In genomic region chr20:35709269-35709668, GRCh38 we compare ENCODE assay signal across 17 cellular contexts. TPM values are rescaled to one million over a fixed set of nuclear protein-coding genes. Genes with fewer than 3 reads are reported as not detected.
DNase-seq lines count a peak whose midpoint lies in the region; ATAC-seq, FAIRE-seq and TF ChIP-seq lines count a peak whose summit lies in the region.
"Had no signal": no experiment of that assay in that cellular context is flagged by ENCODE, and none has a peak within 500 bp of the region (broad histone marks: within the 10 kb centered on the region; RNA-seq: fewer than 3 reads in every experiment).

No MANE protein-coding gene starts in this region.

- DNase-seq in HepG2 (ENCODE audit: low spot score) (no peak), right lobe of liver (no peak), D341Med (ENCODE audit: low spot score) (no peak), superior temporal gyrus (ENCODE audit: extremely low spot score) (no peak), iPS-NIHi7 (ENCODE audit: extremely low spot score) (no peak)
- DNase-seq in effector memory CD8-positive, alpha-beta T cell: no peak
- DNase-seq: activated gamma-delta T cell treated with Interleukin-2 at 50 U/mL for 16 hours; DMS53; NCI-H2081 treated with DMSO at 0.1 percent for 48 hours; NCI-H82; nucleus accumbens; stimulated activated naive CD8-positive, alpha-beta T cell treated with anti-CD3 and anti-CD28 coated beads, Interleukin-15, amount 100 ng/mL, for 72 hours had no signal

- H3K36me3 ChIP-seq in HepG2 (replicated peaks in 1 of 2; ENCODE audit: control insufficient read depth in 1 of 2, insufficient read depth in 2 of 2, low read length in 2 of 2) (peaks cover 51 to 89% of the 10 kb centered on the region in 2 experiments), right lobe of liver (peaks cover 25 to 99% (median 63%) of the 10 kb centered on the region in 4 donors)

- H3K27me3 Mint-ChIP-seq in effector memory CD8-positive, alpha-beta T cell: no peaks in the 10 kb centered on the region
- H3K27me3 Mint-ChIP-seq: stimulated activated naive CD8-positive, alpha-beta T cell treated with anti-CD3 and anti-CD28 coated beads, Interleukin-15, amount 100 ng/mL, for 72 hours had no signal

- intact Hi-C loops in HepG2 (cut with micrococcal nuclease; ENCODE audit: unreplicated experiment) (no loop called here), right lobe of liver (cut with DNase I) (loop anchor here in 1 of 2 donors (10.0 kb wide), 1 partner anchor 176 kb away; no protein-coding TSS in a partner anchor)

- no peak for TF ChIP-seq EP300 in HepG2 (IDR thresholded peaks at IDR 0.05; ENCODE audit: low read depth in 2 of 2, low read length in 2 of 2)
- no peak for TF ChIP-seq EP300 in HepG2 (CRISPR knock-in tag; IDR thresholded peaks at IDR 0.05; ENCODE audit: borderline replicate concordance)

- H3K9me3 ChIP-seq in HepG2 (ENCODE audit: low read length) (no peaks in the 10 kb centered on the region), right lobe of liver (no peaks in the 10 kb centered on the region)

- H3K9me3 Mint-ChIP-seq in effector memory CD8-positive, alpha-beta T cell: no peaks in the 10 kb centered on the region
- H3K9me3 Mint-ChIP-seq: stimulated activated naive CD8-positive, alpha-beta T cell treated with anti-CD3 and anti-CD28 coated beads, Interleukin-15, amount 100 ng/mL, for 72 hours had no signal

- H3K27ac ChIP-seq in HepG2 (ENCODE audit: extremely low read length, insufficient read depth, low read length) (no peak overlapping the region), right lobe of liver (no peak overlapping the region)
- H3K27ac ChIP-seq: skin epidermis had no signal

- H3K27ac Mint-ChIP-seq in effector memory CD8-positive, alpha-beta T cell: peak overlapping the region; percentile 67 to 81
- H3K27ac Mint-ChIP-seq: stimulated activated naive CD8-positive, alpha-beta T cell treated with anti-CD3 and anti-CD28 coated beads, Interleukin-15, amount 100 ng/mL, for 72 hours had no signal

- H2AFZ ChIP-seq in HepG2 (ENCODE audit: low read length): no peak overlapping the region

- no peak overlapping the region for H3K9ac ChIP-seq in HepG2 (ENCODE audit: insufficient read depth, low read depth, low read length)

- peaks cover 59% of the 10 kb centered on the region for H3K79me2 ChIP-seq in HepG2 (ENCODE audit: insufficient read depth, low read length)

- peak; percentile 37; the same call in 1 of the 2 replicates for TF ChIP-seq RAD21 in HepG2 (CRISPR knock-in tag; IDR thresholded peaks at IDR 0.05)

- in situ Hi-C loops in HepG2 (cut with HindIII; ENCODE audit: extremely low pct_ligation_motif_present, low pct_unique_long_range_greater_than_20kb): no loop called here

- H3K27me3 ChIP-seq in HepG2 (ENCODE audit: control insufficient read depth in 1 of 2, insufficient read depth in 2 of 2, low read length in 2 of 2) (no peaks in the 10 kb centered on the region), right lobe of liver (no peaks in the 10 kb centered on the region)

- peaks cover 98% of the 10 kb centered on the region for H3K36me3 Mint-ChIP-seq in effector memory CD8-positive, alpha-beta T cell (ENCODE audit: insufficient read depth)

- TF ChIP-seq CTCF in HepG2 (CRISPR knock-in tag; IDR thresholded peaks at IDR 0.05) (no peak), right lobe of liver (IDR thresholded peaks at IDR 0.05) (no peak)

- H3K4me2 ChIP-seq in HepG2 (ENCODE audit: low read depth, low read length): no peak overlapping the region

- no peak for ATAC-seq in HepG2
- no peak for ATAC-seq in right lobe of liver
- peak; percentile 27; the same call in 1 of the 3 replicates for ATAC-seq in SK-N-SH treated with all-trans-retinoic acid at 6 μM for 48 hours
- no peak for ATAC-seq in effector memory CD8-positive, alpha-beta T cell (replicated peaks)
- ATAC-seq in GM21515 (IDR thresholded peaks at IDR 0.05; ENCODE audit: unreplicated experiment): no peak
- ATAC-seq: stimulated activated naive CD8-positive, alpha-beta T cell treated with anti-CD3 and anti-CD28 coated beads, Interleukin-15, amount 100 ng/mL, for 72 hours had no signal

- peaks cover 24 to 47% of the 10 kb centered on the region in 2 donors for H3K4me1 Mint-ChIP-seq in effector memory CD8-positive, alpha-beta T cell (ENCODE audit: low read depth in 2 of 2)

- CTCF ChIA-PET in HepG2 (lab: Yijun Ruan, JAX; ENCODE audit: low intra/inter-chr PET ratio, low total read pairs): no interaction called here

- H3K4me3 Mint-ChIP-seq in effector memory CD8-positive, alpha-beta T cell: peak overlapping the region in 1 of 2 donors; percentile 18
- H3K4me3 Mint-ChIP-seq: stimulated activated naive CD8-positive, alpha-beta T cell treated with anti-CD3 and anti-CD28 coated beads, Interleukin-15, amount 100 ng/mL, for 72 hours had no signal

- H3K4me3 ChIP-seq in HepG2 (replicated peaks in 1 of 3; ENCODE audit: insufficient read depth in 1 of 3, low read depth in 2 of 3, low read length in 3 of 3): no peak overlapping the region
- no peak overlapping the region for H3K4me3 ChIP-seq in right lobe of liver
- H3K4me3 ChIP-seq: lung, skin epidermis had no signal

- peaks cover 97% of the 10 kb centered on the region for H4K20me1 ChIP-seq in HepG2 (ENCODE audit: insufficient read depth, low read length)

- no peak for FAIRE-seq in HepG2 (lab: Jason Lieb, UNC)
- FAIRE-seq: frontal cortex had no signal

- 96% methylated on average over 1 of the region's 1 CpG for WGBS in HepG2 (ENCODE audit: low lambda C conversion rate)
- WGBS in right lobe of liver (ENCODE audit: insufficient coverage, low coverage, low lambda C conversion rate, missing lambda C conversion rate): 100% methylated on average over 1 of the region's 1 CpG

- H3K4me1 ChIP-seq in HepG2 (ENCODE audit: insufficient read depth, low read length) (no peaks in the 10 kb centered on the region; the same call in 1 of the 2 replicates), right lobe of liver (no peaks in the 10 kb centered on the region)

- no TSS peak for BruUV-seq in HepG2 (replicated peaks; lab: Mats Ljungman, UMichigan)

- POLR2A ChIA-PET in HepG2 (lab: Yijun Ruan, JAX): interaction anchor here (1.3 to 23.6 kb wide), 3 partner anchors 8 to 33 kb away, joined by 4 to 319 read pairs (median 57); partner anchors contain the start of genes NFS1, RBM39 and ROMO1

- TF ChIP-seq POLR2A in HepG2 (IDR thresholded peaks at IDR 0.05; ENCODE audit: insufficient read depth in 1 of 2, low read depth in 2 of 2, low read length in 2 of 2) (peak; percentile 27 to 49; a peak in 2 of 4 replicates), right lobe of liver (IDR thresholded peaks at IDR 0.05) (no peak)

RNA-seq across cellular contexts. Expression of gene ROMO1, which starts 10.1 kb away (rescaled TPM):
- total RNA-seq in HepG2 (2016; rRNA removed; fragmentation: Illumina TruSeq; extraction: Trizol): 636 and 726 TPM in 2 replicates
- total RNA-seq in HepG2 (2016; cell fraction: cytosol; rRNA removed; fragmentation: Illumina TruSeq; extraction: Trizol; ENCODE audit: low read depth): 328 and 530 TPM in 2 replicates
- 687 and 846 TPM in 2 replicates for total RNA-seq in HepG2 (2016; cell fraction: insoluble cytoplasmic fraction; rRNA removed; fragmentation: Illumina TruSeq; extraction: Trizol)
- 460 and 632 TPM in 2 replicates for total RNA-seq in HepG2 (2016; cell fraction: membrane; rRNA removed; fragmentation: Illumina TruSeq; extraction: Trizol)
- 223 and 226 TPM in 2 replicates for total RNA-seq in HepG2 (2016; cell fraction: nucleus; rRNA removed; fragmentation: Illumina TruSeq; extraction: Trizol)
- polyA plus RNA-seq in HepG2 (2011; rRNA removed): 688 and 755 TPM in 2 replicates
- polyA plus RNA-seq in HepG2 (2011; cell fraction: cytosol; rRNA removed): 1,254 and 1,646 TPM in 2 replicates
- 503 and 546 TPM in 2 replicates for polyA plus RNA-seq in HepG2 (2011; cell fraction: nucleus; rRNA removed)
- polyA plus RNA-seq in HepG2 (2012): 282 and 451 TPM in 2 replicates
- polyA plus RNA-seq in HepG2 (2016; cell fraction: cytosol; fragmentation: Illumina TruSeq; extraction: Trizol; ENCODE audit: low read depth): 292 and 453 TPM in 2 replicates
- 479 and 541 TPM in 2 replicates for polyA plus RNA-seq in HepG2 (2016; cell fraction: insoluble cytoplasmic fraction; fragmentation: Illumina TruSeq; extraction: Trizol; ENCODE audit: low read depth)
- 317 and 387 TPM in 2 replicates for polyA plus RNA-seq in HepG2 (2016; cell fraction: membrane; fragmentation: Illumina TruSeq; extraction: Trizol; ENCODE audit: low read depth)
- polyA plus RNA-seq in HepG2 (2016; cell fraction: nucleus; fragmentation: Illumina TruSeq; extraction: Trizol; ENCODE audit: insufficient read depth, low read depth): 282 and 344 TPM in 2 replicates
- 60.0 and 169 TPM in 2 replicates for polyA minus RNA-seq in HepG2 (2011; rRNA and poly(A)+ RNA removed; ENCODE audit: low replicate concordance)
- 79.8 and 108 TPM in 2 replicates for polyA minus RNA-seq in HepG2 (2011; cell fraction: cytosol; rRNA and poly(A)+ RNA removed)
- 30.8 and 37.7 TPM in 2 replicates for polyA minus RNA-seq in HepG2 (2011; cell fraction: nucleus; rRNA and poly(A)+ RNA removed)
- 100 to 1,000 TPM in 2 of 6 experiments, 10 to 100 TPM in 4; 70.4 to 209 (median 84.8) TPM for total RNA-seq in right lobe of liver

RNA-seq across cellular contexts. Expression of gene NFS1, which starts 10.1 kb away (rescaled TPM):
- total RNA-seq in HepG2 (2016; rRNA removed; fragmentation: Illumina TruSeq; extraction: Trizol) (88.1 and 94.4 TPM in 2 replicates), right lobe of liver (10 to 100 TPM; 30.9 to 63.7 (median 44.3) TPM)
- 7.6 and 8.7 TPM in 2 replicates for total RNA-seq in HepG2 (2016; cell fraction: cytosol; rRNA removed; fragmentation: Illumina TruSeq; extraction: Trizol; ENCODE audit: low read depth)
- total RNA-seq in HepG2 (2016; cell fraction: insoluble cytoplasmic fraction; rRNA removed; fragmentation: Illumina TruSeq; extraction: Trizol): 82.1 and 92.4 TPM in 2 replicates
- total RNA-seq in HepG2 (2016; cell fraction: membrane; rRNA removed; fragmentation: Illumina TruSeq; extraction: Trizol): 25.4 and 28.4 TPM in 2 replicates
- total RNA-seq in HepG2 (2016; cell fraction: nucleus; rRNA removed; fragmentation: Illumina TruSeq; extraction: Trizol): 45.9 and 47.9 TPM in 2 replicates
- polyA plus RNA-seq in HepG2 (2011; rRNA removed): 61.8 and 65.9 TPM in 2 replicates
- 56.2 and 69.5 TPM in 2 replicates for polyA plus RNA-seq in HepG2 (2011; cell fraction: cytosol; rRNA removed)
- polyA plus RNA-seq in HepG2 (2011; cell fraction: nucleus; rRNA removed): 70.7 and 72.8 TPM in 2 replicates
- 36.7 and 39.1 TPM in 2 replicates for polyA plus RNA-seq in HepG2 (2012)
- 6.5 and 6.6 TPM in 2 replicates for polyA plus RNA-seq in HepG2 (2016; cell fraction: cytosol; fragmentation: Illumina TruSeq; extraction: Trizol; ENCODE audit: low read depth)
- polyA plus RNA-seq in HepG2 (2016; cell fraction: insoluble cytoplasmic fraction; fragmentation: Illumina TruSeq; extraction: Trizol; ENCODE audit: low read depth): 86.7 and 90.3 TPM in 2 replicates
- 16.6 and 16.9 TPM in 2 replicates for polyA plus RNA-seq in HepG2 (2016; cell fraction: membrane; fragmentation: Illumina TruSeq; extraction: Trizol; ENCODE audit: low read depth)
- 69.1 and 70.6 TPM in 2 replicates for polyA plus RNA-seq in HepG2 (2016; cell fraction: nucleus; fragmentation: Illumina TruSeq; extraction: Trizol; ENCODE audit: insufficient read depth, low read depth)
- polyA minus RNA-seq in HepG2 (2011; rRNA and poly(A)+ RNA removed; ENCODE audit: low replicate concordance): 67.9 and 114 TPM in 2 replicates
- polyA minus RNA-seq in HepG2 (2011; cell fraction: cytosol; rRNA and poly(A)+ RNA removed): 23.0 and 27.1 TPM in 2 replicates
- 20.9 and 23.7 TPM in 2 replicates for polyA minus RNA-seq in HepG2 (2011; cell fraction: nucleus; rRNA and poly(A)+ RNA removed)

RNA-seq across cellular contexts. Expression of gene RBM39, which starts 32.8 kb away (rescaled TPM):
- total RNA-seq in HepG2 (2016; rRNA removed; fragmentation: Illumina TruSeq; extraction: Trizol) (431 and 788 TPM in 2 replicates), right lobe of liver (100 to 1,000 TPM in 5 of 6 experiments, 10 to 100 TPM in 1; 86.4 to 166 (median 120) TPM)
- total RNA-seq in HepG2 (2016; cell fraction: cytosol; rRNA removed; fragmentation: Illumina TruSeq; extraction: Trizol; ENCODE audit: low read depth): 862 and 1,011 TPM in 2 replicates
- total RNA-seq in HepG2 (2016; cell fraction: insoluble cytoplasmic fraction; rRNA removed; fragmentation: Illumina TruSeq; extraction: Trizol): 445 and 791 TPM in 2 replicates
- 352 and 417 TPM in 2 replicates for total RNA-seq in HepG2 (2016; cell fraction: membrane; rRNA removed; fragmentation: Illumina TruSeq; extraction: Trizol)
- 1,469 and 1,561 TPM in 2 replicates for total RNA-seq in HepG2 (2016; cell fraction: nucleus; rRNA removed; fragmentation: Illumina TruSeq; extraction: Trizol)
- polyA plus RNA-seq in HepG2 (2011; rRNA removed): 859 and 920 TPM in 2 replicates
- 89.0 and 133 TPM in 2 replicates for polyA plus RNA-seq in HepG2 (2011; cell fraction: cytosol; rRNA removed)
- 3,125 and 3,321 TPM in 2 replicates for polyA plus RNA-seq in HepG2 (2011; cell fraction: nucleus; rRNA removed)
- 867 and 961 TPM in 2 replicates for polyA plus RNA-seq in HepG2 (2012)
- 47.3 and 51.7 TPM in 2 replicates for polyA plus RNA-seq in HepG2 (2016; cell fraction: cytosol; fragmentation: Illumina TruSeq; extraction: Trizol; ENCODE audit: low read depth)
- 339 and 360 TPM in 2 replicates for polyA plus RNA-seq in HepG2 (2016; cell fraction: insoluble cytoplasmic fraction; fragmentation: Illumina TruSeq; extraction: Trizol; ENCODE audit: low read depth)
- 79.3 and 86.7 TPM in 2 replicates for polyA plus RNA-seq in HepG2 (2016; cell fraction: membrane; fragmentation: Illumina TruSeq; extraction: Trizol; ENCODE audit: low read depth)
- polyA plus RNA-seq in HepG2 (2016; cell fraction: nucleus; fragmentation: Illumina TruSeq; extraction: Trizol; ENCODE audit: insufficient read depth, low read depth): 2,644 and 2,668 TPM in 2 replicates
- polyA minus RNA-seq in HepG2 (2011; rRNA and poly(A)+ RNA removed; ENCODE audit: low replicate concordance): 166 and 263 TPM in 2 replicates
- polyA minus RNA-seq in HepG2 (2011; cell fraction: cytosol; rRNA and poly(A)+ RNA removed): 91.3 and 98.3 TPM in 2 replicates
- polyA minus RNA-seq in HepG2 (2011; cell fraction: nucleus; rRNA and poly(A)+ RNA removed): 2,261 and 2,868 TPM in 2 replicates

RNA-seq across cellular contexts. Expression of gene CPNE1, which starts 44.6 kb away (rescaled TPM):
- total RNA-seq in HepG2 (2016; rRNA removed; fragmentation: Illumina TruSeq; extraction: Trizol): 431 and 439 TPM in 2 replicates
- total RNA-seq in HepG2 (2016; cell fraction: cytosol; rRNA removed; fragmentation: Illumina TruSeq; extraction: Trizol; ENCODE audit: low read depth): 101 and 106 TPM in 2 replicates
- total RNA-seq in HepG2 (2016; cell fraction: insoluble cytoplasmic fraction; rRNA removed; fragmentation: Illumina TruSeq; extraction: Trizol): 375 and 428 TPM in 2 replicates
- total RNA-seq in HepG2 (2016; cell fraction: membrane; rRNA removed; fragmentation: Illumina TruSeq; extraction: Trizol): 226 and 229 TPM in 2 replicates
- total RNA-seq in HepG2 (2016; cell fraction: nucleus; rRNA removed; fragmentation: Illumina TruSeq; extraction: Trizol): 227 and 285 TPM in 2 replicates
- 369 and 408 TPM in 2 replicates for polyA plus RNA-seq in HepG2 (2011; rRNA removed)
- polyA plus RNA-seq in HepG2 (2011; cell fraction: cytosol; rRNA removed): 458 and 619 TPM in 2 replicates
- 810 and 933 TPM in 2 replicates for polyA plus RNA-seq in HepG2 (2011; cell fraction: nucleus; rRNA removed)
- polyA plus RNA-seq in HepG2 (2012): 457 and 478 TPM in 2 replicates
- polyA plus RNA-seq in HepG2 (2016; cell fraction: cytosol; fragmentation: Illumina TruSeq; extraction: Trizol; ENCODE audit: low read depth): 121 and 137 TPM in 2 replicates
- polyA plus RNA-seq in HepG2 (2016; cell fraction: insoluble cytoplasmic fraction; fragmentation: Illumina TruSeq; extraction: Trizol; ENCODE audit: low read depth): 374 and 508 TPM in 2 replicates
- 213 and 247 TPM in 2 replicates for polyA plus RNA-seq in HepG2 (2016; cell fraction: membrane; fragmentation: Illumina TruSeq; extraction: Trizol; ENCODE audit: low read depth)
- polyA plus RNA-seq in HepG2 (2016; cell fraction: nucleus; fragmentation: Illumina TruSeq; extraction: Trizol; ENCODE audit: insufficient read depth, low read depth): 541 and 549 TPM in 2 replicates
- 283 and 707 TPM in 2 replicates for polyA minus RNA-seq in HepG2 (2011; rRNA and poly(A)+ RNA removed; ENCODE audit: low replicate concordance)
- 243 and 283 TPM in 2 replicates for polyA minus RNA-seq in HepG2 (2011; cell fraction: cytosol; rRNA and poly(A)+ RNA removed)
- polyA minus RNA-seq in HepG2 (2011; cell fraction: nucleus; rRNA and poly(A)+ RNA removed): 258 and 260 TPM in 2 replicates
- total RNA-seq in right lobe of liver: 10 to 100 TPM; 35.5 to 72.0 (median 53.3) TPM

RNA-seq across cellular contexts. Expression of gene RBM12, which starts 44.6 kb away (rescaled TPM):
- total RNA-seq in HepG2 (2016; rRNA removed; fragmentation: Illumina TruSeq; extraction: Trizol) (104 and 111 TPM in 2 replicates), right lobe of liver (10 to 100 TPM; 13.3 to 32.8 (median 21.0) TPM)
- total RNA-seq in HepG2 (2016; cell fraction: cytosol; rRNA removed; fragmentation: Illumina TruSeq; extraction: Trizol; ENCODE audit: low read depth): 14.8 and 16.3 TPM in 2 replicates
- total RNA-seq in HepG2 (2016; cell fraction: insoluble cytoplasmic fraction; rRNA removed; fragmentation: Illumina TruSeq; extraction: Trizol): 99.0 and 104 TPM in 2 replicates
- total RNA-seq in HepG2 (2016; cell fraction: membrane; rRNA removed; fragmentation: Illumina TruSeq; extraction: Trizol): 35.0 and 42.5 TPM in 2 replicates
- 73.6 and 78.3 TPM in 2 replicates for total RNA-seq in HepG2 (2016; cell fraction: nucleus; rRNA removed; fragmentation: Illumina TruSeq; extraction: Trizol)
- 84.9 and 97.9 TPM in 2 replicates for polyA plus RNA-seq in HepG2 (2011; rRNA removed)
- polyA plus RNA-seq in HepG2 (2011; cell fraction: cytosol; rRNA removed): 68.6 and 77.9 TPM in 2 replicates
- 101 and 129 TPM in 2 replicates for polyA plus RNA-seq in HepG2 (2011; cell fraction: nucleus; rRNA removed)
- polyA plus RNA-seq in HepG2 (2012): 41.4 and 42.7 TPM in 2 replicates
- polyA plus RNA-seq in HepG2 (2016; cell fraction: cytosol; fragmentation: Illumina TruSeq; extraction: Trizol; ENCODE audit: low read depth): 1.7 and 2.2 TPM in 2 replicates
- 58.1 and 68.5 TPM in 2 replicates for polyA plus RNA-seq in HepG2 (2016; cell fraction: insoluble cytoplasmic fraction; fragmentation: Illumina TruSeq; extraction: Trizol; ENCODE audit: low read depth)
- polyA plus RNA-seq in HepG2 (2016; cell fraction: membrane; fragmentation: Illumina TruSeq; extraction: Trizol; ENCODE audit: low read depth): 8.8 and 10.1 TPM in 2 replicates
- 74.6 and 75.6 TPM in 2 replicates for polyA plus RNA-seq in HepG2 (2016; cell fraction: nucleus; fragmentation: Illumina TruSeq; extraction: Trizol; ENCODE audit: insufficient read depth, low read depth)
- 373 and 464 TPM in 2 replicates for polyA minus RNA-seq in HepG2 (2011; rRNA and poly(A)+ RNA removed; ENCODE audit: low replicate concordance)
- 67.4 and 80.5 TPM in 2 replicates for polyA minus RNA-seq in HepG2 (2011; cell fraction: cytosol; rRNA and poly(A)+ RNA removed)
- 128 and 140 TPM in 2 replicates for polyA minus RNA-seq in HepG2 (2011; cell fraction: nucleus; rRNA and poly(A)+ RNA removed)
